ENCODE assay signal across 1 cellular context in the genomic region with DNA sequence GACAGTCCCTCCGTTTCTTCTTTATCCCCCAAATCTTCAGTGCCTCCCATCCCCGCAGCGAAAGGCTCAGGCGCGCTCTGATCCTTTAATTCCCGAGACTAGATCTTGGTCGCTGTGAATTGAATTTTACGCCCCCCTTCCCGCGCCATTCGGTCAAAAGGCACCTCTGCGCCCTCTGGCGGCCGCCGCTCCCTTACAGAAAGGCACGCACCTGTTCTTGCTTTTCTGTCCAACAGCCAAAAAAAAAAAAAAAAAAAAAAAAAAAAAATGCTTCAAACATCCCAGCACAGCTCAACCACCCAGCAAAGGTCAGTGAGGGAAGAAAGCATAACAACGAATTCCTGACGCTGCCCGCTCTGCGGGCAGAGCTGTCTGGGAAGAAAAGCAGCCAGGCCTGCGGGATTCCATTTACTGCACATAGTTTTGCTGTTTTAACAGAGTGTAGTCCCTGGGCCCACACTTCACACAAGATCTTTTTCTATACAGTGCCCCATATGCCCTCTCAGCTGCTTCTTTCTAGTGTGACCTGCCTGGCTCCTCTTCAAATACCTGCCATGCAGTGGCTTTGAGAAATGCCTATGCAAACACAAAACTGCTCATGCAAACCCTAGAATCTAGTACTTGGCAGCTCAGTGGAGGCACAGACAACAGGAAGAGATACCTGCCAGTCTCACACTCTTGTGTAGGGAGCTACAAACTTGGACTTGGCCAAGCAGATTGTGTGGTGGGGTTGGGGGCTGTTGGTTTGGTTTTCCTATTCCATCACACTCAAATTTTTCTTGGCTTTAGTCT.
TF ChIP-seq lines count a peak whose summit lies in the region.

No MANE protein-coding gene starts in this region.

TF ChIP-seq in IMR-90, 13 proteins besides CTCF, POLR2A, EP300 and RAD21:
- peak; percentile 55; the same call in 1 of the 2 replicates for TF ChIP-seq MAZ (IDR thresholded peaks at IDR 0.05; ENCODE audit: borderline replicate concordance, low read depth, low read length)
- no peak for TF ChIP-seq RFX5 (IDR thresholded peaks at IDR 0.05; ENCODE audit: low read depth, low read length)
- TF ChIP-seq FOS (IDR thresholded peaks at IDR 0.05; ENCODE audit: low read depth, low read length): no peak
- peak; percentile 93 for TF ChIP-seq SMC3 (IDR thresholded peaks at IDR 0.05; ENCODE audit: low read depth, low read length)
- TF ChIP-seq, protein P1, sequence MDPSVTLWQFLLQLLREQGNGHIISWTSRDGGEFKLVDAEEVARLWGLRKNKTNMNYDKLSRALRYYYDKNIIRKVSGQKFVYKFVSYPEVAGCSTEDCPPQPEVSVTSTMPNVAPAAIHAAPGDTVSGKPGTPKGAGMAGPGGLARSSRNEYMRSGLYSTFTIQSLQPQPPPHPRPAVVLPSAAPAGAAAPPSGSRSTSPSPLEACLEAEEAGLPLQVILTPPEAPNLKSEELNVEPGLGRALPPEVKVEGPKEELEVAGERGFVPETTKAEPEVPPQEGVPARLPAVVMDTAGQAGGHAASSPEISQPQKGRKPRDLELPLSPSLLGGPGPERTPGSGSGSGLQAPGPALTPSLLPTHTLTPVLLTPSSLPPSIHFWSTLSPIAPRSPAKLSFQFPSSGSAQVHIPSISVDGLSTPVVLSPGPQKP (IDR thresholded peaks at IDR 0.05; ENCODE audit: borderline replicate concordance, low read depth, low read length): no peak
- TF ChIP-seq NFE2L2 (IDR thresholded peaks at IDR 0.05; ENCODE audit: low read depth, low read length): no peak
- no peak for TF ChIP-seq CEBPB (IDR thresholded peaks at IDR 0.05; ENCODE audit: low read depth, low read length)
- TF ChIP-seq BHLHE40 (IDR thresholded peaks at IDR 0.05; ENCODE audit: low read depth, low read length): no peak
- TF ChIP-seq MAFK (IDR thresholded peaks at IDR 0.05; ENCODE audit: low read depth, low read length): no peak
- TF ChIP-seq RCOR1 (IDR thresholded peaks at IDR 0.05; ENCODE audit: insufficient replicate concordance, low read length): peak; percentile 65
- no peak for TF ChIP-seq USF2 (IDR thresholded peaks at IDR 0.05; ENCODE audit: low read depth, low read length)
- no peak for TF ChIP-seq CHD1 (IDR thresholded peaks at IDR 0.05; ENCODE audit: low read depth, low read length)
- no peak for TF ChIP-seq MXI1 (IDR thresholded peaks at IDR 0.05; ENCODE audit: borderline replicate concordance, low read depth, low read length)
